In genomic region chr1:46300673-46301405, GRCh38 we compare ENCODE assay signal across 1 cellular context.
TF ChIP-seq lines count a peak whose summit lies in the region.

No MANE protein-coding gene starts in this region.

TF ChIP-seq in HCT116, 20 proteins besides CTCF, POLR2A, EP300 and RAD21 (continued from another document):
- TF ChIP-seq EZH2phosphoT487 (IDR thresholded peaks at IDR 0.05; ENCODE audit: borderline replicate concordance) (no peak), SRF (IDR thresholded peaks at IDR 0.05; ENCODE audit: low read depth) (no peak), YY1 (IDR thresholded peaks at IDR 0.05; ENCODE audit: extremely low read depth, insufficient replicate concordance, low read depth, low read length) (no peak), JUND (IDR thresholded peaks at IDR 0.05) (no peak)
- TF ChIP-seq, protein P1, sequence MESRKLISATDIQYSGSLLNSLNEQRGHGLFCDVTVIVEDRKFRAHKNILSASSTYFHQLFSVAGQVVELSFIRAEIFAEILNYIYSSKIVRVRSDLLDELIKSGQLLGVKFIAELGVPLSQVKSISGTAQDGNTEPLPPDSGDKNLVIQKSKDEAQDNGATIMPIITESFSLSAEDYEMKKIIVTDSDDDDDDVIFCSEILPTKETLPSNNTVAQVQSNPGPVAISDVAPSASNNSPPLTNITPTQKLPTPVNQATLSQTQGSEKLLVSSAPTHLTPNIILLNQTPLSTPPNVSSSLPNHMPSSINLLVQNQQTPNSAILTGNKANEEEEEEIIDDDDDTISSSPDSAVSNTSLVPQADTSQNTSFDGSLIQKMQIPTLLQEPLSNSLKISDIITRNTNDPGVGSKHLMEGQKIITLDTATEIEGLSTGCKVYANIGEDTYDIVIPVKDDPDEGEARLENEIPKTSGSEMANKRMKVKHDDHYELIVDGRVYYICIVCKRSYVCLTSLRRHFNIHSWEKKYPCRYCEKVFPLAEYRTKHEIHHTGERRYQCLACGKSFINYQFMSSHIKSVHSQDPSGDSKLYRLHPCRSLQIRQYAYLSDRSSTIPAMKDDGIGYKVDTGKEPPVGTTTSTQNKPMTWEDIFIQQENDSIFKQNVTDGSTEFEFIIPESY (IDR thresholded peaks at IDR 0.05; ENCODE audit: extremely low read depth, insufficient replicate concordance, low read length) = no peak
